In genomic region chr3:60135474-60135873, GRCh38 we compare ENCODE assay signal across 23 cellular contexts.
"Had no signal": no experiment of that assay in that cellular context is flagged by ENCODE, and none has a peak within 500 bp of the region (broad histone marks: within the 10 kb centered on the region; RNA-seq: fewer than 3 reads in every experiment).

No MANE protein-coding gene starts in this region.

- H3K27me3 ChIP-seq: colonic mucosa, foreskin keratinocyte, gastroesophageal sphincter, heart left ventricle, hepatocyte, left lung had no signal

- H3K27ac Mint-ChIP-seq: dendritic cell treated with granulocyte-macrophage colony-stimulating factor and Interleukin-4, amounts not matched to agents 40 ng/mL and 50 ng/mL, for 4 days; effector memory CD8-positive, alpha-beta T cell; endodermal cell; memory B cell; mesothelial cell of epicardium had no signal

- H3K4me1 ChIP-seq: colonic mucosa, foreskin keratinocyte, left lung had no signal

- H3K9me3 Mint-ChIP-seq: dendritic cell treated with granulocyte-macrophage colony-stimulating factor and Interleukin-4, amounts not matched to agents 40 ng/mL and 50 ng/mL, for 4 days; effector memory CD8-positive, alpha-beta T cell; endodermal cell; memory B cell; mesothelial cell of epicardium had no signal

- H3K4me3 Mint-ChIP-seq: dendritic cell treated with granulocyte-macrophage colony-stimulating factor and Interleukin-4, amounts not matched to agents 40 ng/mL and 50 ng/mL, for 4 days; effector memory CD8-positive, alpha-beta T cell; endodermal cell; memory B cell; mesothelial cell of epicardium had no signal

- DNase-seq: colonic mucosa; cortex of kidney; effector CD8-positive, alpha-beta T cell; effector memory CD8-positive, alpha-beta T cell; endodermal cell; erythroblast; foreskin keratinocyte; heart left ventricle; hypothalamus; left cardiac atrium; left lung; left ventricle myocardium superior; mammary epithelial cell; mucosa of descending colon; naive B cell had no signal

- H3K9me3 ChIP-seq: colonic mucosa, gastroesophageal sphincter, heart left ventricle, left lung, mucosa of descending colon had no signal

- H3K27ac ChIP-seq: colonic mucosa, epithelial cell of prostate, foreskin keratinocyte, gastroesophageal sphincter, heart left ventricle, hepatocyte, left lung had no signal

- H3K4me3 ChIP-seq: colonic mucosa, gastroesophageal sphincter, heart left ventricle, hepatocyte, left lung, lung, mucosa of descending colon had no signal

- ATAC-seq: effector memory CD8-positive, alpha-beta T cell; esophagus mucosa; foreskin keratinocyte; gastroesophageal sphincter; heart left ventricle; left cardiac atrium; left lung; left ventricle myocardium superior; mucosa of descending colon had no signal

- H3K36me3 Mint-ChIP-seq: memory B cell, mesothelial cell of epicardium, naive B cell had no signal

- H3K4me1 Mint-ChIP-seq: memory B cell had no signal

- H3K27me3 Mint-ChIP-seq: dendritic cell treated with granulocyte-macrophage colony-stimulating factor and Interleukin-4, amounts not matched to agents 40 ng/mL and 50 ng/mL, for 4 days had no signal

- H3K36me3 ChIP-seq: colonic mucosa, gastroesophageal sphincter, heart left ventricle, left lung had no signal
